8 cellular contexts compared by ENCODE assay signal in the genomic region with DNA sequence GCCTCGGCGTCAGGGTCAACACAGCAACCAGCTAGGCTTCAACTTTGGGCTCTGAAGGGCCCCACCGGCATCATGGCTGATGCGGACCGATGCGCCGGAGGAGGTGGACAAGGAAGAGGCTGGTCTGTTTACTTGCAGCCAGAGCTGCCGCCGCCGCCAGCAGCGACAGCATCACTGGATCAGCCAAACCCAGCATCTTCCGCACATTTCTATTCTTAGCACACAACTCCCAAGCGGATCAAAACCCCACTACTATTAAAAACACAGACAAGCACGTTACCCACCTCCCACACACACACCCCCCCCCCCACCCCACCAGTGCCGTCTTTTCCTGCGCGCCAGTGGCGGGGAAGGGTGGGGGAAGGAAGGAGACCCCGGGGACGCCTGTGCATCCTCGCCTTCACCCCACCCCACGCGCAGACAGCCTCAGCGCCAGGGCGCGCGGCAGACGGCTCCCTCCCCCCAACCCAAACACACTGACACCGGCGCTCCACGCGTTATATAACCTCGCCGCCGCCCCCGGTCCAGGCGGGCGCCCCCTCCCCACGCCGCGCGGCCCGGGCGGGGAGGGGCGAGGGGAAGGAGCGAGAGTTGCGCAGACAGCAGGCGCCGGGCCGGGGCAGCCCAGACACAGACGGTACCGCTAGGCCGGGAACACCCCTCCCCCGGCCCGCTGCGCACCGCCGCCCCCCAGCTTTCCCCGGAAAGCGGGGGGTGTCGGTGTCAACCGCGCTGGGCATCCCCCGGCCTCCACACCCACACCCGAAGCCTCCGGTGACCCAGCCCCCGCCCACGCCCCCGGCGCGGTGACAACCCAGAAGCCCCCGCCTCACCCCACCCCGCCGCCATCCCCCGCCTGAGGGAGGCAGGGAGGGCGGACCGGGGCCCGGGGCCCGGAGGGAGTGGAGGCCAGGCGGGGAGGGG. TPM values are rescaled to one million over a fixed set of nuclear protein-coding genes. Genes with fewer than 3 reads are reported as not detected.
A peak's percentile ranks its signal among the peaks of the same experiment; 100 is the strongest.
DNase-seq lines count a peak whose midpoint lies in the region; ATAC-seq and TF ChIP-seq lines count a peak whose summit lies in the region.

No MANE protein-coding gene starts in this region.

- H2BK120ac ChIP-seq in mesendoderm (ENCODE audit: low read depth, low read length) = peak overlapping the region; percentile 99

- no CpG with 5 or more reads among the region's 80 CpGs for WGBS in mesendoderm (ENCODE audit: extremely low coverage, insufficient coverage, low lambda C conversion rate)

- peak overlapping the region; percentile 69 for H3K27ac ChIP-seq in mesendoderm (ENCODE audit: low read depth, low read length)

- H3K36me3 ChIP-seq in endocrine pancreas (ENCODE audit: control insufficient read depth, insufficient read depth, low read length) = no peaks in the 10 kb centered on the region
- no peaks in the 10 kb centered on the region for H3K36me3 ChIP-seq in mesendoderm (ENCODE audit: control insufficient read depth, insufficient read depth, low read length)

- H2BK5ac ChIP-seq in mesendoderm (ENCODE audit: low read length) = no peak overlapping the region

- H3K79me1 ChIP-seq in mesendoderm (ENCODE audit: low read length) = peaks cover 3% of the 10 kb centered on the region

- no peak overlapping the region for H2AK5ac ChIP-seq in mesendoderm (ENCODE audit: low read length)

- ATAC-seq in HG02938 (IDR thresholded peaks at IDR 0.05; ENCODE audit: unreplicated experiment) (peak; percentile 11), HG03469 (IDR thresholded peaks at IDR 0.05; ENCODE audit: unreplicated experiment) (no peak)

- H3K9me3 ChIP-seq in endocrine pancreas (ENCODE audit: control insufficient read depth, low read length) = no peaks in the 10 kb centered on the region

- peak overlapping the region; percentile 80 for H3K4me3 ChIP-seq in GM12875 (ENCODE audit: low read depth, low read length)
- H3K4me3 ChIP-seq in endocrine pancreas (ENCODE audit: control insufficient read depth, insufficient read depth, low read length) = peak overlapping the region; percentile 89
- H3K4me3 ChIP-seq in mesendoderm (ENCODE audit: low read length) = peak overlapping the region; percentile 76

- H2BK15ac ChIP-seq in mesendoderm (replicated peaks; ENCODE audit: low read depth) = peak overlapping the region; percentile 98

- peaks cover 18% of the 10 kb centered on the region for H3K79me2 ChIP-seq in mesendoderm (ENCODE audit: control insufficient read depth, insufficient read depth, low read length)

- H3K4me1 ChIP-seq in endocrine pancreas (ENCODE audit: control insufficient read depth, insufficient read depth, low read length) (peaks cover 21% of the 10 kb centered on the region), mesendoderm (ENCODE audit: control insufficient read depth, low read depth, low read length) (no peaks in the 10 kb centered on the region)

- H3K18ac ChIP-seq in mesendoderm (ENCODE audit: low read length) = peak overlapping the region; percentile 100

- peak overlapping the region; percentile 28 for H4K8ac ChIP-seq in mesendoderm (ENCODE audit: low read depth, low read length)

- no peak overlapping the region for H3K23ac ChIP-seq in mesendoderm (ENCODE audit: low read length)

- H3K56ac ChIP-seq in mesendoderm (ENCODE audit: low read length) = peak overlapping the region; percentile 85

- peak; percentile 74 to 77 for DNase-seq in NCI-H524 (lab: John Stamatoyannopoulos, UW)
- peak; percentile 19 to 52 (median 42) for DNase-seq in activated CD8-positive, alpha-beta memory T cell treated with anti-CD3 and anti-CD28 coated beads for 48 hours (ENCODE audit: low read depth in 2 of 3, low spot score in 2 of 3)
- peak; percentile 85 for DNase-seq in mesendoderm
- peak; percentile 25 for DNase-seq in stimulated activated CD8-positive, alpha-beta memory T cell treated with anti-CD3 and anti-CD28 coated beads, Interleukin-12 subunit alpha, Interleukin-12 subunit beta, amount 100 ng/mL, for 24 hours (ENCODE audit: extremely low read depth)

- H3K27me3 ChIP-seq in endocrine pancreas (ENCODE audit: control insufficient read depth, insufficient read depth, low read length) (no peaks in the 10 kb centered on the region), mesendoderm (ENCODE audit: insufficient read depth, low read length, poor library complexity) (no peaks in the 10 kb centered on the region)

- H3K9ac ChIP-seq in endocrine pancreas (ENCODE audit: control insufficient read depth, insufficient read depth, low read length) (peak overlapping the region; percentile 81), mesendoderm (ENCODE audit: low read length) (peak overlapping the region; percentile 68)

- TF ChIP-seq CTCF in GM12875 (IDR thresholded peaks at IDR 0.05; ENCODE audit: borderline replicate concordance, insufficient read depth, low read depth, low read length) = no peak

- no peak overlapping the region for H4K5ac ChIP-seq in mesendoderm (ENCODE audit: low read length)

- H3K4me2 ChIP-seq in mesendoderm (ENCODE audit: low read length) = peak overlapping the region; percentile 61

- peak overlapping the region; percentile 98 for H3K4ac ChIP-seq in mesendoderm (ENCODE audit: low read depth, low read length)

RNA-seq across cellular contexts. Expression of gene AKT3, which starts 0.7 kb away (rescaled TPM):
- polyA plus RNA-seq in mesendoderm (2013, experiment 1 of 2) = 9.7 TPM
- 10.8 TPM for polyA plus RNA-seq in mesendoderm (2013, experiment 2 of 2)

Comparison
In these comparisons a context has a peak if more than half of its experiments do, and no peak if none do; other contexts are left out.
1. DNase-seq: peak in every context shown above with its lines; median percentile 85 in mesendoderm; 76 in NCI-H524; 42 in activated CD8-positive, alpha-beta memory T cell treated with anti-CD3 and anti-CD28 coated beads for 48 hours; 25 in stimulated activated CD8-positive, alpha-beta memory T cell treated with anti-CD3 and anti-CD28 coated beads, Interleukin-12 subunit alpha, Interleukin-12 subunit beta, amount 100 ng/mL, for 24 hours.